ENCODE assay signal across 1 cellular context in the genomic region with DNA sequence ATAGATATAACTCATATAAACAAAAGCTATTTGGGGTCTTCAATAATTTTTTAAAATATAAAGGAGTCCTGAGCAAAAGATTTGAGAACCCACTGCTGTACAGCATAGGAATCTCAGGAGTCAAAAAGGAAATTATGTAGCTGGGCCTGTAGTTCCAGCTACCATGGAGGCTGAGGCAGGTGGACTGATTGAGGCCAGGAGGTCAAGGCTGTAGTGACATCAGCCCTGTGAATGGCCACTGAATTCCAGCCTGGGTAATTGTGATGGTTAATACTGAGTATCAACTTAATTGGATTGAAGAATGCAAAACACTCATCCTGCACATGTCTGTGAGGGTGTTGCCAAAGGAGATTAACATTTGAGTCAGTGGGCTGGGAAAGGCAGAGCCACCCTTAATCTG.
TF ChIP-seq lines count a peak whose summit lies in the region.

No MANE protein-coding gene starts in this region.

TF ChIP-seq in HepG2, 621 proteins besides CTCF, POLR2A, EP300 and RAD21:
- TF ChIP-seq, protein P1, sequence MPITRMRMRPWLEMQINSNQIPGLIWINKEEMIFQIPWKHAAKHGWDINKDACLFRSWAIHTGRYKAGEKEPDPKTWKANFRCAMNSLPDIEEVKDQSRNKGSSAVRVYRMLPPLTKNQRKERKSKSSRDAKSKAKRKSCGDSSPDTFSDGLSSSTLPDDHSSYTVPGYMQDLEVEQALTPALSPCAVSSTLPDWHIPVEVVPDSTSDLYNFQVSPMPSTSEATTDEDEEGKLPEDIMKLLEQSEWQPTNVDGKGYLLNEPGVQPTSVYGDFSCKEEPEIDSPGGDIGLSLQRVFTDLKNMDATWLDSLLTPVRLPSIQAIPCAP (CRISPR knock-in tag; IDR thresholded peaks at IDR 0.05; ENCODE audit: low read depth), result no peak
- TF ChIP-seq, protein P2, sequence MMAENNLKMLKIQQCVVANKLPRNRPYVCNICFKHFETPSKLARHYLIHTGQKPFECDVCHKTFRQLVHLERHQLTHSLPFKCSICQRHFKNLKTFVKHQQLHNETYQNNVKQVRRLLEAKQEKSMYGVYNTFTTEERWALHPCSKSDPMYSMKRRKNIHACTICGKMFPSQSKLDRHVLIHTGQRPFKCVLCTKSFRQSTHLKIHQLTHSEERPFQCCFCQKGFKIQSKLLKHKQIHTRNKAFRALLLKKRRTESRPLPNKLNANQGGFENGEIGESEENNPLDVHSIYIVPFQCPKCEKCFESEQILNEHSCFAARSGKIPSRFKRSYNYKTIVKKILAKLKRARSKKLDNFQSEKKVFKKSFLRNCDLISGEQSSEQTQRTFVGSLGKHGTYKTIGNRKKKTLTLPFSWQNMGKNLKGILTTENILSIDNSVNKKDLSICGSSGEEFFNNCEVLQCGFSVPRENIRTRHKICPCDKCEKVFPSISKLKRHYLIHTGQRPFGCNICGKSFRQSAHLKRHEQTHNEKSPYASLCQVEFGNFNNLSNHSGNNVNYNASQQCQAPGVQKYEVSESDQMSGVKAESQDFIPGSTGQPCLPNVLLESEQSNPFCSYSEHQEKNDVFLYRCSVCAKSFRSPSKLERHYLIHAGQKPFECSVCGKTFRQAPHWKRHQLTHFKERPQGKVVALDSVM (CRISPR knock-in tag; IDR thresholded peaks at IDR 0.05), result 0 out of 2 replicates have a peak, but pooled peaks have one; percentile 21
- TF ChIP-seq MEF2D (CRISPR knock-in tag; IDR thresholded peaks at IDR 0.05) (no peak), ZNF446 (CRISPR knock-in tag; IDR thresholded peaks at IDR 0.05) (no peak), NR2F6 (IDR thresholded peaks at IDR 0.05) (peak; percentile 28; the same call in 1 of the 2 replicates), NR2F6 (CRISPR knock-in tag; IDR thresholded peaks at IDR 0.05) (peak; percentile 64), KDM1A (CRISPR knock-in tag; IDR thresholded peaks at IDR 0.05) (no peak)
